17 cellular contexts compared by ENCODE assay signal in genomic region chr10:49666054-49666453, GRCh38.
A peak's percentile ranks its signal among the peaks of the same experiment; 100 is the strongest.
DNase-seq lines count a peak whose midpoint lies in the region; ATAC-seq and FAIRE-seq lines count a peak whose summit lies in the region.
"Had no signal": no experiment of that assay in that cellular context is flagged by ENCODE, and none has a peak within 500 bp of the region (broad histone marks: within the 10 kb centered on the region; RNA-seq: fewer than 3 reads in every experiment).

No MANE protein-coding gene starts in this region.

- no peak for FAIRE-seq in GM19239 (lab: Jason Lieb, UNC)
- FAIRE-seq: A549, G401.6, GM12892, GM18507, H1, HepG2 had no signal

- DNase-seq in NCI-H1694 treated with DMSO at 0.1 percent for 48 hours (lab: John Stamatoyannopoulos, UW) (peak; percentile 14), NCI-H1694 (lab: John Stamatoyannopoulos, UW) (no peak), DMS 273 treated with DMSO at 0.1 percent for 48 hours (lab: John Stamatoyannopoulos, UW) (peak; percentile 1), iPS-NIHi7 (ENCODE audit: extremely low spot score) (peak; percentile 1), GM19239 (ENCODE audit: insufficient read length, low spot score) (no peak)
- DNase-seq: AML-193; CD4-positive, alpha-beta T cell; H9; KG1 had no signal

- ATAC-seq in GM19328 (IDR thresholded peaks at IDR 0.05; ENCODE audit: unreplicated experiment): no peak
- ATAC-seq in GM19351 (IDR thresholded peaks at IDR 0.05; ENCODE audit: unreplicated experiment): no peak
- ATAC-seq: A549 had no signal

Comparison
In these comparisons a context has a peak if more than half of its experiments do, and no peak if none do; other contexts are left out.
1. DNase-seq: peak in NCI-H1694 treated with DMSO at 0.1 percent for 48 hours (single experiment), DMS 273 treated with DMSO at 0.1 percent for 48 hours (single experiment) and iPS-NIHi7 (single experiment); none in NCI-H1694 (single experiment) and GM19239 (single experiment).